Comparison of ENCODE assay signal across 1 cellular context in the genomic region with DNA sequence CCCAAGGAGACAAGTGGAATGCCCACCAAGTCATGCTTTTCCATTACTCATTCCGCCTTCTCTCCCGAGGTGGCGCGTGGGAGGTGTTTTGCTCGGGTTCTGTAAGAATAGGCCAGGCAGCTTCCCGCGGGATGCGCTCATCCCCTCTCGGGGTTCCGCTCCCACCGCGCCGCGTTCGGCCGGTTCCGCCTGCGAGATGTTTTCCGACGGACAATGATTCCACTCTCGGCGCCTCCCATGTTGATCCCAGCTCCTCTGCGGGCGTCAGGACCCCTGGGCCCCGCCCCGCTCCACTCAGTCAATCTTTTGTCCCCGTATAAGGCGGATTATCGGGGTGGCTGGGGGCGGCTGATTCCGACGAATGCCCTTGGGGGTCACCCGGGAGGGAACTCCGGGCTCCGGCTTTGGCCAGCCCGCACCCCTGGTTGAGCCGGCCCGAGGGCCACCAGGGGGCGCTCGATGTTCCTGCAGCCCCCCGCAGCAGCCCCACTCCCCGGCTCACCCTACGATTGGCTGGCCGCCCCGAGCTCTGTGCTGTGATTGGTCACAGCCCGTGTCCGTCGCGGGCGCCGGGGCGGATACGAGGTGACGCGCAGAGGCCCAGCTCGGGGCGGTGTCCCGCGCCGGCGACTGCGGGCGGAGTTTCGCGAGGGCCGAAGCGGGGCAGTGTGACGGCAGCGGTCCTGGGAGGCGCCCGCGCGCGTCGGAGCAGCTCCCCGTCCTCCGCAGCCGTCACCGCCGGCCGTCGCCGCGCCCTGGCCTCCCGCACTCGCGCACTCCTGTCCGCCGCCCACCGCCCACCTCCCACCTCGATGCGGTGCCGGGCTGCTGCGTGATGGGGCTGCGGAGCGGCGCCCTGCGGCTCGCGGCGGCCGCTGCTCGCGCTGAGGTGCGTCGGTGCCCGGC.
TF ChIP-seq lines count a peak whose summit lies in the region.

A gene with protein sequence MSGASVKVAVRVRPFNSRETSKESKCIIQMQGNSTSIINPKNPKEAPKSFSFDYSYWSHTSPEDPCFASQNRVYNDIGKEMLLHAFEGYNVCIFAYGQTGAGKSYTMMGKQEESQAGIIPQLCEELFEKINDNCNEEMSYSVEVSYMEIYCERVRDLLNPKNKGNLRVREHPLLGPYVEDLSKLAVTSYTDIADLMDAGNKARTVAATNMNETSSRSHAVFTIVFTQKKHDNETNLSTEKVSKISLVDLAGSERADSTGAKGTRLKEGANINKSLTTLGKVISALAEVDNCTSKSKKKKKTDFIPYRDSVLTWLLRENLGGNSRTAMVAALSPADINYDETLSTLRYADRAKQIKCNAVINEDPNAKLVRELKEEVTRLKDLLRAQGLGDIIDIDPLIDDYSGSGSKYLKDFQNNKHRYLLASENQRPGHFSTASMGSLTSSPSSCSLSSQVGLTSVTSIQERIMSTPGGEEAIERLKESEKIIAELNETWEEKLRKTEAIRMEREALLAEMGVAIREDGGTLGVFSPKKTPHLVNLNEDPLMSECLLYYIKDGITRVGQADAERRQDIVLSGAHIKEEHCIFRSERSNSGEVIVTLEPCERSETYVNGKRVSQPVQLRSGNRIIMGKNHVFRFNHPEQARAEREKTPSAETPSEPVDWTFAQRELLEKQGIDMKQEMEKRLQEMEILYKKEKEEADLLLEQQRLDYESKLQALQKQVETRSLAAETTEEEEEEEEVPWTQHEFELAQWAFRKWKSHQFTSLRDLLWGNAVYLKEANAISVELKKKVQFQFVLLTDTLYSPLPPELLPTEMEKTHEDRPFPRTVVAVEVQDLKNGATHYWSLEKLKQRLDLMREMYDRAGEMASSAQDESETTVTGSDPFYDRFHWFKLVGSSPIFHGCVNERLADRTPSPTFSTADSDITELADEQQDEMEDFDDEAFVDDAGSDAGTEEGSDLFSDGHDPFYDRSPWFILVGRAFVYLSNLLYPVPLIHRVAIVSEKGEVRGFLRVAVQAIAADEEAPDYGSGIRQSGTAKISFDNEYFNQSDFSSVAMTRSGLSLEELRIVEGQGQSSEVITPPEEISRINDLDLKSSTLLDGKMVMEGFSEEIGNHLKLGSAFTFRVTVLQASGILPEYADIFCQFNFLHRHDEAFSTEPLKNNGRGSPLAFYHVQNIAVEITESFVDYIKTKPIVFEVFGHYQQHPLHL (N-terminal part only) (plus strand): TSS at position 666 of the 906 bp plus-strand sequence. CDS start 21,759 bp downstream, outside the sequence.

TF ChIP-seq in HepG2, 621 proteins besides CTCF, POLR2A, EP300 and RAD21 (continued from another document):
- TF ChIP-seq, protein P1, sequence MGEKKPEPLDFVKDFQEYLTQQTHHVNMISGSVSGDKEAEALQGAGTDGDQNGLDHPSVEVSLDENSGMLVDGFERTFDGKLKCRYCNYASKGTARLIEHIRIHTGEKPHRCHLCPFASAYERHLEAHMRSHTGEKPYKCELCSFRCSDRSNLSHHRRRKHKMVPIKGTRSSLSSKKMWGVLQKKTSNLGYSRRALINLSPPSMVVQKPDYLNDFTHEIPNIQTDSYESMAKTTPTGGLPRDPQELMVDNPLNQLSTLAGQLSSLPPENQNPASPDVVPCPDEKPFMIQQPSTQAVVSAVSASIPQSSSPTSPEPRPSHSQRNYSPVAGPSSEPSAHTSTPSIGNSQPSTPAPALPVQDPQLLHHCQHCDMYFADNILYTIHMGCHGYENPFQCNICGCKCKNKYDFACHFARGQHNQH (CRISPR knock-in tag; IDR thresholded peaks at IDR 0.05): peak; percentile 66; the same call in 1 of the 2 replicates
- TF ChIP-seq ZNF431 (CRISPR knock-in tag; IDR thresholded peaks at IDR 0.05; ENCODE audit: borderline replicate concordance, low read depth): peak; percentile 56
- TF ChIP-seq, protein P2, sequence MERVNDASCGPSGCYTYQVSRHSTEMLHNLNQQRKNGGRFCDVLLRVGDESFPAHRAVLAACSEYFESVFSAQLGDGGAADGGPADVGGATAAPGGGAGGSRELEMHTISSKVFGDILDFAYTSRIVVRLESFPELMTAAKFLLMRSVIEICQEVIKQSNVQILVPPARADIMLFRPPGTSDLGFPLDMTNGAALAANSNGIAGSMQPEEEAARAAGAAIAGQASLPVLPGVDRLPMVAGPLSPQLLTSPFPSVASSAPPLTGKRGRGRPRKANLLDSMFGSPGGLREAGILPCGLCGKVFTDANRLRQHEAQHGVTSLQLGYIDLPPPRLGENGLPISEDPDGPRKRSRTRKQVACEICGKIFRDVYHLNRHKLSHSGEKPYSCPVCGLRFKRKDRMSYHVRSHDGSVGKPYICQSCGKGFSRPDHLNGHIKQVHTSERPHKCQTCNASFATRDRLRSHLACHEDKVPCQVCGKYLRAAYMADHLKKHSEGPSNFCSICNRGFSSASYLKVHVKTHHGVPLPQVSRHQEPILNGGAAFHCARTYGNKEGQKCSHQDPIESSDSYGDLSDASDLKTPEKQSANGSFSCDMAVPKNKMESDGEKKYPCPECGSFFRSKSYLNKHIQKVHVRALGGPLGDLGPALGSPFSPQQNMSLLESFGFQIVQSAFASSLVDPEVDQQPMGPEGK (CRISPR knock-in tag; IDR thresholded peaks at IDR 0.05): peak; percentile 87
- no peak for TF ChIP-seq ZNF34 (CRISPR knock-in tag; IDR thresholded peaks at IDR 0.05; ENCODE audit: borderline replicate concordance)
- TF ChIP-seq, protein P3, sequence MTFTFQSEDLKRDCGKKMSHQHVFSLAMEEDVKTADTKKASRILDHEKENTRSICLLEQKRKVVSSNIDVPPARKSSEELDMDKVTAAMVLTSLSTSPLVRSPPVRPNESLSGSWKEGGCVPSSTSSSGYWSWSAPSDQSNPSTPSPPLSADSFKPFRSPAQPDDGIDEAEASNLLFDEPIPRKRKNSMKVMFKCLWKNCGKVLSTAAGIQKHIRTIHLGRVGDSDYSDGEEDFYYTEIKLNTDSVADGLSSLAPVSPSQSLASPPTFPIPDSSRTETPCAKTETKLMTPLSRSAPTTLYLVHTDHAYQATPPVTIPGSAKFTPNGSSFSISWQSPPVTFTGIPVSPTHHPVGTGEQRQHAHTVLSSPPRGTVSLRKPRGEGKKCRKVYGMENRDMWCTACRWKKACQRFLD (CRISPR knock-in tag; IDR thresholded peaks at IDR 0.05; ENCODE audit: borderline replicate concordance): peak; percentile 44; the same call in 1 of the 2 replicates
- 0 out of 2 replicates have a peak, but pooled peaks have one; percentile 18 for TF ChIP-seq KDM4B (CRISPR knock-in tag; IDR thresholded peaks at IDR 0.05)
- TF ChIP-seq, protein P4, sequence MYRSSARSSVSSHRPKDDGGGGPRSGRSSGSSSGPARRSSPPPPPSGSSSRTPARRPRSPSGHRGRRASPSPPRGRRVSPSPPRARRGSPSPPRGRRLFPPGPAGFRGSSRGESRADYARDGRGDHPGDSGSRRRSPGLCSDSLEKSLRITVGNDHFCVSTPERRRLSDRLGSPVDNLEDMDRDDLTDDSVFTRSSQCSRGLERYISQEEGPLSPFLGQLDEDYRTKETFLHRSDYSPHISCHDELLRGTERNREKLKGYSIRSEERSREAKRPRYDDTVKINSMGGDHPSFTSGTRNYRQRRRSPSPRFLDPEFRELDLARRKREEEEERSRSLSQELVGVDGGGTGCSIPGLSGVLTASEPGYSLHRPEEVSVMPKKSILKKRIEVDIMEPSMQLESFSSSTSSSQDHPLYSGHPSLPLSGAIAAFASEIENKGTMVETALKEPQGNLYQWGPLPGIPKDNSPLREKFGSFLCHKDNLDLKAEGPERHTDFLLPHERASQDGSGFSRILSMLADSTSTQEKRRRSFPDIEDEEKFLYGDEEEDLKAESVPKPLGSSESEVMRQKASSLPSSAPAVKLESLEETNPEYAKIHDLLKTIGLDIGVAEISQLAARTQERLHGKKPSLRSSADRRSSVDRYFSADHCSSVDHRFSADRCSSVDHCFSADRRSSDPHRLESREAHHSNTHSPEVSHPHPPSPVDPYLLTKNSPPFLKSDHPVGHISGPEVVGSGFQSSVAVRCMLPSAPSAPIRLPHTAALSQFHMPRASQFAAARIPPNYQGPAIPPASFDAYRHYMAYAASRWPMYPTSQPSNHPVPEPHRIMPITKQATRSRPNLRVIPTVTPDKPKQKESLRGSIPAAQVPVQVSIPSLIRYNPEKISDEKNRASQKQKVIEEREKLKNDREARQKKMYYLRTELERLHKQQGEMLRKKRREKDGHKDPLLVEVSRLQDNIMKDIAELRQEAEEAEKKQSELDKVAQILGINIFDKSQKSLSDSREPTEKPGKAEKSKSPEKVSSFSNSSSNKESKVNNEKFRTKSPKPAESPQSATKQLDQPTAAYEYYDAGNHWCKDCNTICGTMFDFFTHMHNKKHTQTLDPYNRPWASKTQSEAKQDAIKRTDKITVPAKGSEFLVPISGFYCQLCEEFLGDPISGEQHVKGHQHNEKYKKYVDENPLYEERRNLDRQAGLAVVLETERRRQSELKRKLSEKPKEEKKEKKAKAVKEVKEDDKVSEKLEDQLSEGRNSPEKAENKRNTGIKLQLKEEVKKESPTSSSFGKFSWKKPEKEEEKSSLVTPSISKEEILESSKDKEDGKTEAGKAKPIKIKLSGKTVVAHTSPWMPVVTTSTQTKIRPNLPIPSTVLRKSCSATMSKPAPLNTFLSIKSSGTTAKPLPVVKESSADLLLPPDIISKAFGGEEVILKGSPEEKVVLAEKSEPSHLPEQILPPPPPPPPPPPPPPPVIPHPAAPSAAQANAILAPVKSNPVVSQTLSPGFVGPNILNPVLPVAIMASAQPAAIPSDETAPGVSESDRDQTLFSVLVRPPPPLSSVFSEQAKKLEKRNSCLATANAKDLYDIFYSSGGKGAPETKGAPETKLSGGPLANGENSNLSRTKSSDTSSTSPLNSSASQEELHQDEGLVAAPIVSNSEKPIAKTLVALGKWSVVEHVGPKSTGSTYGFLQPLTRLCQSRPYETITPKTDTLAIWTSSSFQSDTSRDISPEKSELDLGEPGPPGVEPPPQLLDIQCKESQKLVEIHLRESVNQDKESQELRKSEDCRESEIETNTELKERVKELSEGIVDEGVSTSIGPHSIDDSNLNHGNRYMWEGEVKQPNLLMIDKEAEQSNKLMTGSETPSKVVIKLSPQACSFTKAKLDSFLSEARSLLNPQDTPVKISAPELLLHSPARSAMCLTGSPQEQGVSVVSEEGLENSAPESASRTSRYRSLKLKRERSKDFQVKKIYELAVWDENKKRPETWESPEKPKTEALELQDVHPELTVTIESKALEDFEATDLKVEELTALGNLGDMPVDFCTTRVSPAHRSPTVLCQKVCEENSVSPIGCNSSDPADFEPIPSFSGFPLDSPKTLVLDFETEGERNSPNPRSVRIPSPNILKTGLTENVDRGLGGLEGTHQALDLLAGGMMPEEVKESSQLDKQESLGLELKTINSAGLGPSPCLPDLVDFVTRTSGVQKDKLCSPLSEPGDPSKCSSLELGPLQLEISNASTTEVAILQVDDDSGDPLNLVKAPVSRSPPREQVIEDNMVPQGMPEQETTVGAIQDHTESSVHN (CRISPR knock-in tag; IDR thresholded peaks at IDR 0.05): no peak
- TF ChIP-seq ZNF782 (CRISPR knock-in tag; IDR thresholded peaks at IDR 0.05; ENCODE audit: borderline replicate concordance): no peak; the same call in 1 of the 2 replicates
- TF ChIP-seq, protein P5, sequence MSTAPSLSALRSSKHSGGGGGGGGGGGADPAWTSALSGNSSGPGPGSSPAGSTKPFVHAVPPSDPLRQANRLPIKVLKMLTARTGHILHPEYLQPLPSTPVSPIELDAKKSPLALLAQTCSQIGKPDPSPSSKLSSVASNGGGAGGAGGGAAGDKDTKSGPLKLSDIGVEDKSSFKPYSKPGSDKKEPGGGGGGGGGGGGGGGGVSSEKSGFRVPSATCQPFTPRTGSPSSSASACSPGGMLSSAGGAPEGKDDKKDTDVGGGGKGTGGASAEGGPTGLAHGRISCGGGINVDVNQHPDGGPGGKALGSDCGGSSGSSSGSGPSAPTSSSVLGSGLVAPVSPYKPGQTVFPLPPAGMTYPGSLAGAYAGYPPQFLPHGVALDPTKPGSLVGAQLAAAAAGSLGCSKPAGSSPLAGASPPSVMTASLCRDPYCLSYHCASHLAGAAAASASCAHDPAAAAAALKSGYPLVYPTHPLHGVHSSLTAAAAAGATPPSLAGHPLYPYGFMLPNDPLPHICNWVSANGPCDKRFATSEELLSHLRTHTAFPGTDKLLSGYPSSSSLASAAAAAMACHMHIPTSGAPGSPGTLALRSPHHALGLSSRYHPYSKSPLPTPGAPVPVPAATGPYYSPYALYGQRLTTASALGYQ (CRISPR knock-in tag; IDR thresholded peaks at IDR 0.05): peak; percentile 36; the same call in 1 of the 2 replicates
- TF ChIP-seq, protein P6, sequence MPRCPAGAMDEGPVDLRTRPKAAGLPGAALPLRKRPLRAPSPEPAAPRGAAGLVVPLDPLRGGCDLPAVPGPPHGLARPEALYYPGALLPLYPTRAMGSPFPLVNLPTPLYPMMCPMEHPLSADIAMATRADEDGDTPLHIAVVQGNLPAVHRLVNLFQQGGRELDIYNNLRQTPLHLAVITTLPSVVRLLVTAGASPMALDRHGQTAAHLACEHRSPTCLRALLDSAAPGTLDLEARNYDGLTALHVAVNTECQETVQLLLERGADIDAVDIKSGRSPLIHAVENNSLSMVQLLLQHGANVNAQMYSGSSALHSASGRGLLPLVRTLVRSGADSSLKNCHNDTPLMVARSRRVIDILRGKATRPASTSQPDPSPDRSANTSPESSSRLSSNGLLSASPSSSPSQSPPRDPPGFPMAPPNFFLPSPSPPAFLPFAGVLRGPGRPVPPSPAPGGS (CRISPR knock-in tag; IDR thresholded peaks at IDR 0.05): peak; percentile 71; the same call in 1 of the 2 replicates
- no peak; the same call in 1 of the 2 replicates for TF ChIP-seq ZNF225 (CRISPR knock-in tag; IDR thresholded peaks at IDR 0.05)
- TF ChIP-seq, protein P7, sequence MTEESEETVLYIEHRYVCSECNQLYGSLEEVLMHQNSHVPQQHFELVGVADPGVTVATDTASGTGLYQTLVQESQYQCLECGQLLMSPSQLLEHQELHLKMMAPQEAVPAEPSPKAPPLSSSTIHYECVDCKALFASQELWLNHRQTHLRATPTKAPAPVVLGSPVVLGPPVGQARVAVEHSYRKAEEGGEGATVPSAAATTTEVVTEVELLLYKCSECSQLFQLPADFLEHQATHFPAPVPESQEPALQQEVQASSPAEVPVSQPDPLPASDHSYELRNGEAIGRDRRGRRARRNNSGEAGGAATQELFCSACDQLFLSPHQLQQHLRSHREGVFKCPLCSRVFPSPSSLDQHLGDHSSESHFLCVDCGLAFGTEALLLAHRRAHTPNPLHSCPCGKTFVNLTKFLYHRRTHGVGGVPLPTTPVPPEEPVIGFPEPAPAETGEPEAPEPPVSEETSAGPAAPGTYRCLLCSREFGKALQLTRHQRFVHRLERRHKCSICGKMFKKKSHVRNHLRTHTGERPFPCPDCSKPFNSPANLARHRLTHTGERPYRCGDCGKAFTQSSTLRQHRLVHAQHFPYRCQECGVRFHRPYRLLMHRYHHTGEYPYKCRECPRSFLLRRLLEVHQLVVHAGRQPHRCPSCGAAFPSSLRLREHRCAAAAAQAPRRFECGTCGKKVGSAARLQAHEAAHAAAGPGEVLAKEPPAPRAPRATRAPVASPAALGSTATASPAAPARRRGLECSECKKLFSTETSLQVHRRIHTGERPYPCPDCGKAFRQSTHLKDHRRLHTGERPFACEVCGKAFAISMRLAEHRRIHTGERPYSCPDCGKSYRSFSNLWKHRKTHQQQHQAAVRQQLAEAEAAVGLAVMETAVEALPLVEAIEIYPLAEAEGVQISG (CRISPR knock-in tag; IDR thresholded peaks at IDR 0.05): peak; percentile 70; the same call in 1 of the 2 replicates
- no peak for TF ChIP-seq ZFP36 (IDR thresholded peaks at IDR 0.05; ENCODE audit: borderline replicate concordance, low read depth, low read length, partially characterized antibody)
- TF ChIP-seq SIX4 (CRISPR knock-in tag; IDR thresholded peaks at IDR 0.05): no peak
- TF ChIP-seq KLF12 (CRISPR knock-in tag; IDR thresholded peaks at IDR 0.05; ENCODE audit: borderline replicate concordance): peak; percentile 87; the same call in 1 of the 2 replicates
- TF ChIP-seq JUNB (CRISPR knock-in tag; IDR thresholded peaks at IDR 0.05; ENCODE audit: borderline replicate concordance): no peak
- no peak for TF ChIP-seq FOXP1 (IDR thresholded peaks at IDR 0.05)
- 0 out of 2 replicates have a peak, but pooled peaks have one; percentile 25 for TF ChIP-seq FOXP1 (CRISPR knock-in tag; IDR thresholded peaks at IDR 0.05)
- 0 out of 2 replicates have a peak, but pooled peaks have one; percentile 20 for TF ChIP-seq MIER3 (CRISPR knock-in tag; IDR thresholded peaks at IDR 0.05; ENCODE audit: borderline replicate concordance)
- no peak; the same call in 1 of the 2 replicates for TF ChIP-seq ZMAT3 (CRISPR knock-in tag; conservative IDR thresholded peaks at IDR 0.05)
